Comparison of ENCODE assay signal across 15 cellular contexts in the genomic region with DNA sequence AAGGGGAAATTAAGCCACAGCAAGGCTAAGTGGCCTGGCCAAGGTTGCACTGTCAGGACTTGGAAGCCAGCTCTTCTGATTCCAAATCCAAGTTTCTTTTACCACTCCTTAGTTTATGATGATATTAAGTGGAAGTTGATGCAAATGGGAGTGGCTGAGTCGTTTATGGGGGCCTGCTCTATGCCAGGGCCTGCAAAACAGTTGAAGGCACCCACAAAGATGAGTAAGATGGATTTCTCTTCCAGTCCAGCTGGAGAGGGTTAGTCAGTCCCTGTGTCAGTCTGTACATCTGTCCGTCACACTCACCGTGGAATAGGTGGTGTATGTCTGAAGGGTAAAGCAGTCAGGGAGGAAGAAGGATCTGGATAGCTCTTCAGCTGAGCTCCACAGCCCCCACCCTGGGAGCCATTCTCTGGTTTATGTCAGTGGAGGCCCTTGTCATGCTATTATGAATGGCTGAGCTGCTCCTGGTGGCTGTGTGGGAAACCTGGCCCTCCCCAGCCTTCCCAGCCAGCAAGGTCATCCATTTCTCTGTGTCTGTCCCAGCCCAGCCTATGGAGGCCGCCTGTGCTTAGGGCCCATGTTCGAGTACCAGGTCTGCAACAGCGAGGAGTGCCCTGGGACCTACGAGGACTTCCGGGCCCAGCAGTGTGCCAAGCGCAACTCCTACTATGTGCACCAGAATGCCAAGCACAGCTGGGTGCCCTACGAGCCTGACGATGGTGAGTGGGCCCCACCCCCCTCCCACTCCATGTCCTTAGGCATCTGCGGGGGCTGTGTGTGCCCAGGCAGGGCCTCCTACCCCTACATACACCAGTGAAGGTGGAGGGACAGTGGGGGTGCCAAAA. TPM values are rescaled to one million over a fixed set of nuclear protein-coding genes. Genes with fewer than 3 reads are reported as not detected.
"Had no signal": no experiment of that assay in that cellular context is flagged by ENCODE, and none has a peak within 500 bp of the region (broad histone marks: within the 10 kb centered on the region; RNA-seq: fewer than 3 reads in every experiment).

No MANE protein-coding gene starts in this region.

- ATAC-seq: activated CD4-positive, alpha-beta T cell treated with anti-CD3 and anti-CD28 coated beads for 36 hours; left ventricle myocardium superior; stimulated activated effector memory CD8-positive, alpha-beta T cell treated with anti-CD3 and anti-CD28 coated beads, Interleukin-12 subunit alpha, Interleukin-12 subunit beta, amount 100 ng/mL, for 72 hours had no signal

- H3K4me2 ChIP-seq: SK-N-SH had no signal

- H3K9ac ChIP-seq: SK-N-SH had no signal

- H3K36me3 Mint-ChIP-seq: brain; stimulated activated effector memory CD8-positive, alpha-beta T cell treated with anti-CD3 and anti-CD28 coated beads, Interleukin-12 subunit alpha, Interleukin-12 subunit beta, amount 100 ng/mL, for 72 hours had no signal

- H3K9me3 ChIP-seq: esophagus squamous epithelium, right atrium auricular region, SK-N-SH had no signal

- H3K36me3 ChIP-seq: esophagus squamous epithelium, right atrium auricular region, WERI-Rb-1 had no signal

- H3K4me3 Mint-ChIP-seq: activated CD4-positive, alpha-beta T cell treated with anti-CD3 and anti-CD28 coated beads for 36 hours; brain; stimulated activated effector memory CD8-positive, alpha-beta T cell treated with anti-CD3 and anti-CD28 coated beads, Interleukin-12 subunit alpha, Interleukin-12 subunit beta, amount 100 ng/mL, for 72 hours had no signal

- H3K27me3 Mint-ChIP-seq: activated CD4-positive, alpha-beta T cell treated with anti-CD3 and anti-CD28 coated beads for 36 hours; brain had no signal

- DNase-seq: activated CD4-positive, alpha-beta T cell treated with anti-CD3 and anti-CD28 coated beads for 36 hours; activated CD8-positive, alpha-beta memory T cell treated with anti-CD3 and anti-CD28 coated beads for 24 hours; activated naive CD4-positive, alpha-beta T cell treated with Interleukin-2 at 50 U/mL for 16 hours; esophagus squamous epithelium; foreskin melanocyte; head of caudate nucleus; left ventricle myocardium superior; SK-N-SH; T-helper 1 cell; trophoblast cell; WERI-Rb-1 had no signal

- H3K27me3 ChIP-seq: esophagus squamous epithelium, right atrium auricular region had no signal

- H3K4me3 ChIP-seq: esophagus squamous epithelium, right atrium auricular region had no signal

- H3K9me3 Mint-ChIP-seq: stimulated activated effector memory CD8-positive, alpha-beta T cell treated with anti-CD3 and anti-CD28 coated beads, Interleukin-12 subunit alpha, Interleukin-12 subunit beta, amount 100 ng/mL, for 72 hours had no signal

- H3K27ac Mint-ChIP-seq: activated CD4-positive, alpha-beta T cell treated with anti-CD3 and anti-CD28 coated beads for 36 hours had no signal

- H3K27ac ChIP-seq: esophagus squamous epithelium, right atrium auricular region, WERI-Rb-1 had no signal

RNA-seq across cellular contexts. Expression of a gene that starts 44.5 kb away (rescaled TPM):
- total RNA-seq: activated CD4-positive, alpha-beta T cell treated with anti-CD3 and anti-CD28 coated beads for 36 hours; esophagus squamous epithelium; left ventricle myocardium superior; mesenteric fat pad; right atrium auricular region had no signal
- polyA plus RNA-seq: SK-N-SH had no signal
